8 cellular contexts compared by ENCODE assay signal in genomic region chr7:21507627-21508343, GRCh38. TPM values are rescaled to one million over a fixed set of nuclear protein-coding genes. Genes with fewer than 3 reads are reported as not detected.
DNase-seq lines count a peak whose midpoint lies in the region; ATAC-seq and TF ChIP-seq lines count a peak whose summit lies in the region.

No MANE protein-coding gene starts in this region.

- H3K4me3 ChIP-seq in dorsolateral prefrontal cortex (no peak overlapping the region), upper lobe of right lung (no peak overlapping the region)

- peaks cover 54% of the 10 kb centered on the region for H3K36me3 Mint-ChIP-seq in memory B cell

- H3K9me3 Mint-ChIP-seq in memory B cell = peaks cover 8% of the 10 kb centered on the region

- ATAC-seq in memory B cell (ENCODE audit: low read depth) (peak; percentile 32), upper lobe of right lung (peak; percentile 85)

- intact Hi-C loops in dorsolateral prefrontal cortex (cut with DNase I) = loop anchor here (5.0 to 10.0 kb wide), 5 partner anchors 250 to 723 kb away; partner anchors contain the start of gene SP8 (in 1 of the 2)
- intact Hi-C loops in upper lobe of right lung (cut with DNase I) = loop anchor here (10.0 kb wide), 1 partner anchor 243 kb away; no protein-coding TSS in a partner anchor

- H3K9me3 ChIP-seq in upper lobe of right lung = no peaks in the 10 kb centered on the region

- peak; percentile 72 for TF ChIP-seq CTCF in AG09319 (IDR thresholded peaks at IDR 0.05; ENCODE audit: low read depth, low read length)
- TF ChIP-seq CTCF in GM12873 (IDR thresholded peaks at IDR 0.05; ENCODE audit: insufficient read depth, low read depth, low read length, missing control alignments) = peak; percentile 73
- TF ChIP-seq CTCF in dorsolateral prefrontal cortex (IDR thresholded peaks at IDR 0.05 in 54 of 56, conservative IDR thresholded peaks at IDR 0.05 in 2 of 56; ENCODE audit: low read depth in 1 of 56, partially characterized antibody in 56 of 56) = peak; percentile 49 to 83 (median 70)
- peak; percentile 73 for TF ChIP-seq CTCF in upper lobe of right lung (IDR thresholded peaks at IDR 0.05)

- H3K27me3 ChIP-seq in dorsolateral prefrontal cortex (no peaks in the 10 kb centered on the region), upper lobe of right lung (no peaks in the 10 kb centered on the region)

- H3K27ac ChIP-seq in dorsolateral prefrontal cortex (no peak overlapping the region), upper lobe of right lung (no peak overlapping the region)

- no peaks in the 10 kb centered on the region for H3K4me1 ChIP-seq in upper lobe of right lung

- peaks cover 3% of the 10 kb centered on the region for H3K4me1 Mint-ChIP-seq in memory B cell

- H3K36me3 ChIP-seq in upper lobe of right lung = no peaks in the 10 kb centered on the region

- H3K27me3 Mint-ChIP-seq in memory B cell = no peaks in the 10 kb centered on the region

- H3K4me3 Mint-ChIP-seq in memory B cell = no peak overlapping the region

- H3K27ac Mint-ChIP-seq in memory B cell = no peak overlapping the region

- no peak for DNase-seq in AG09319 (ENCODE audit: extremely low read depth, low read depth)
- DNase-seq in OCI-M1 (lab: John Stamatoyannopoulos, UW) = peak; percentile 52
- peak in 3 of 10 donors; percentile 11 to 53 (median 51) for DNase-seq in dorsolateral prefrontal cortex
- peak; percentile 11 to 15 for DNase-seq in memory B cell (ENCODE audit: low spot score in 2 of 2)
- no peak for DNase-seq in upper lobe of right lung
- no peak for DNase-seq in mesenteric fat pad (ENCODE audit: low spot score)
- no peak for DNase-seq in HPDE6-E6E7 (ENCODE audit: extremely low spot score)

RNA-seq across cellular contexts. Expression of gene DNAH11, which starts 35.1 kb away (rescaled TPM):
- total RNA-seq in dorsolateral prefrontal cortex = 1 to 10 TPM in 83 of 120 experiments, under 1 TPM in 37; 0.28 to 5.3 (median 1.4) TPM
- total RNA-seq in upper lobe of right lung = 3.4 TPM
- total RNA-seq in mesenteric fat pad = 0.26 TPM

Comparison
In these comparisons a context has a peak if more than half of its experiments do, and no peak if none do; other contexts are left out.
1. DNase-seq: peak in OCI-M1 (single experiment) and memory B cell (2 of 2); none in AG09319 (single experiment), upper lobe of right lung (single experiment), mesenteric fat pad (single experiment) and HPDE6-E6E7 (single experiment).
2. Peak in every context shown above with its lines, with median percentiles within 50 percentile points of each other: CTCF ChIP-seq.